15 cellular contexts compared by ENCODE assay signal in genomic region chr4:1792158-1792831, GRCh38. TPM values are rescaled to one million over a fixed set of nuclear protein-coding genes. Genes with fewer than 3 reads are reported as not detected.
A peak's percentile ranks its signal among the peaks of the same experiment; 100 is the strongest.
DNase-seq lines count a peak whose midpoint lies in the region; ATAC-seq and TF ChIP-seq lines count a peak whose summit lies in the region.
"Had no signal": no experiment of that assay in that cellular context is flagged by ENCODE, and none has a peak within 500 bp of the region (broad histone marks: within the 10 kb centered on the region; RNA-seq: fewer than 3 reads in every experiment).

No MANE protein-coding gene starts in this region.

- peaks cover 16% of the 10 kb centered on the region for H3K27me3 Mint-ChIP-seq in activated CD8-positive, alpha-beta T cell treated with anti-CD3 and anti-CD28 coated beads, Interleukin-2, amount 10 ng/mL, durations not matched to agents 7 days and 5 days (ENCODE audit: low read depth)
- H3K27me3 Mint-ChIP-seq in activated CD8-positive, alpha-beta T cell treated with anti-CD3 and anti-CD28 coated beads for 36 hours, result peaks cover 12% of the 10 kb centered on the region

- TF ChIP-seq EP300 in stomach (IDR thresholded peaks at IDR 0.05), result no peak

- no peaks in the 10 kb centered on the region for H3K36me3 Mint-ChIP-seq in activated CD8-positive, alpha-beta T cell treated with anti-CD3 and anti-CD28 coated beads, Interleukin-2, amount 10 ng/mL, durations not matched to agents 7 days and 5 days (ENCODE audit: low read depth)
- no peaks in the 10 kb centered on the region for H3K36me3 Mint-ChIP-seq in activated CD8-positive, alpha-beta T cell treated with anti-CD3 and anti-CD28 coated beads for 36 hours (ENCODE audit: low read depth)

- H3K9ac ChIP-seq in SK-N-MC (ENCODE audit: insufficient read length) (no peak overlapping the region), iPS-20b (ENCODE audit: low read depth, low read length) (no peak overlapping the region; the same call in 1 of the 2 replicates)

- H3K4me1 ChIP-seq in iPS-20b (ENCODE audit: insufficient read depth, low read length), result peaks cover 4% of the 10 kb centered on the region; the same call in 1 of the 2 replicates
- peaks cover 25 to 40% (median 30%) of the 10 kb centered on the region in 4 donors for H3K4me1 ChIP-seq in stomach

- DNase-seq in activated CD8-positive, alpha-beta T cell treated with anti-CD3 and anti-CD28 coated beads, Interleukin-2, amount 10 ng/mL, durations not matched to agents 7 days and 5 days, result no peak
- DNase-seq in activated CD8-positive, alpha-beta T cell treated with anti-CD3 and anti-CD28 coated beads for 36 hours, result no peak
- no peak for DNase-seq in SK-N-MC (ENCODE audit: low read depth, low spot score)
- DNase-seq in stomach, result no peak
- no peak for DNase-seq in NCI-H345 (lab: John Stamatoyannopoulos, UW)
- no peak for DNase-seq in stimulated activated CD4-positive, alpha-beta T cell treated with anti-CD3 and anti-CD28 coated beads, Interleukin-2, amount 100 ng/mL, for 24 hours
- no peak for DNase-seq in effector CD4-positive, alpha-beta T cell
- DNase-seq: brain microvascular endothelial cell, DMS153, HCEC 1CT, NCI-H524 treated with DMSO at 0.1 percent for 48 hours had no signal

- H3K27ac Mint-ChIP-seq in activated CD8-positive, alpha-beta T cell treated with anti-CD3 and anti-CD28 coated beads, Interleukin-2, amount 10 ng/mL, durations not matched to agents 7 days and 5 days, result no peak overlapping the region
- no peak overlapping the region for H3K27ac Mint-ChIP-seq in activated CD8-positive, alpha-beta T cell treated with anti-CD3 and anti-CD28 coated beads for 36 hours

- H3K27ac ChIP-seq in SK-N-MC (no peak overlapping the region), iPS-20b (ENCODE audit: low read length) (no peak overlapping the region), stomach (peak overlapping the region in 2 of 5 donors; percentile 20 to 35)
- H3K27ac ChIP-seq: brain microvascular endothelial cell, epithelial cell of prostate had no signal

- CTCF ChIA-PET in activated CD8-positive, alpha-beta T cell treated with anti-CD3 and anti-CD28 coated beads, Interleukin-2, amount 10 ng/mL, durations not matched to agents 7 days and 5 days (lab: Charles Lee), result interaction anchor here (1.0 kb wide), 1 partner anchor 44 kb away, joined by 3 read pairs; no protein-coding TSS in a partner anchor
- CTCF ChIA-PET in activated CD8-positive, alpha-beta T cell treated with anti-CD3 and anti-CD28 coated beads for 36 hours (lab: Charles Lee), result interaction anchor here (1.0 to 1.3 kb wide), 3 partner anchors 11 to 50 kb away, joined by 3 read pairs; no protein-coding TSS in a partner anchor

- 54 to 92% (median 58%) methylated on average over 2 to 29 of the region's 29 CpGs for WGBS in stomach, 5 donors

- no peak for TF ChIP-seq POLR2A in stomach (IDR thresholded peaks at IDR 0.05)

- peaks cover 57% of the 10 kb centered on the region for H3K27me3 ChIP-seq in iPS-20b (ENCODE audit: insufficient read depth, low read length)
- H3K27me3 ChIP-seq in stomach, result peaks cover 8 to 62% (median 36%) of the 10 kb centered on the region in 3 donors

- no peaks in the 10 kb centered on the region for H3K9me3 Mint-ChIP-seq in activated CD8-positive, alpha-beta T cell treated with anti-CD3 and anti-CD28 coated beads, Interleukin-2, amount 10 ng/mL, durations not matched to agents 7 days and 5 days (ENCODE audit: insufficient read depth)
- H3K9me3 Mint-ChIP-seq in activated CD8-positive, alpha-beta T cell treated with anti-CD3 and anti-CD28 coated beads for 36 hours, result no peaks in the 10 kb centered on the region

- peak overlapping the region; percentile 61; the same call in 1 of the 2 replicates for H3K4me3 ChIP-seq in SK-N-MC
- H3K4me3 ChIP-seq in iPS-20b (ENCODE audit: low read length), result peak overlapping the region; percentile 59; the same call in 1 of the 2 replicates
- peak overlapping the region; percentile 18 to 62 (median 32) for H3K4me3 ChIP-seq in stomach
- H3K4me3 ChIP-seq: GM12878 had no signal

- no peak for ATAC-seq in activated CD8-positive, alpha-beta T cell treated with anti-CD3 and anti-CD28 coated beads, Interleukin-2, amount 10 ng/mL, durations not matched to agents 7 days and 5 days
- no peak for ATAC-seq in activated CD8-positive, alpha-beta T cell treated with anti-CD3 and anti-CD28 coated beads for 36 hours

- intact Hi-C loops in activated CD8-positive, alpha-beta T cell treated with anti-CD3 and anti-CD28 coated beads for 36 hours (cut with micrococcal nuclease), result no loop called here
- intact Hi-C loops in stomach (cut with DNase I; ENCODE audit: low total_unique reads), result no loop called here

- POLR2A ChIA-PET in activated CD8-positive, alpha-beta T cell treated with anti-CD3 and anti-CD28 coated beads, Interleukin-2, amount 10 ng/mL, durations not matched to agents 7 days and 5 days (lab: Charles Lee), result interaction anchor here (1.1 kb wide), 1 partner anchor 15 kb away, joined by 3 read pairs; no protein-coding TSS in a partner anchor
- POLR2A ChIA-PET in activated CD8-positive, alpha-beta T cell treated with anti-CD3 and anti-CD28 coated beads for 36 hours (lab: Charles Lee), result interaction anchor here (1.1 to 1.3 kb wide), 2 partner anchors 52 to 64 kb away, joined by 3 read pairs; no protein-coding TSS in a partner anchor

- H3K9me3 ChIP-seq in SK-N-MC (ENCODE audit: low read depth, low read length) (no peaks in the 10 kb centered on the region), iPS-20b (ENCODE audit: insufficient read depth, low read depth, low read length) (no peaks in the 10 kb centered on the region), stomach (no peaks in the 10 kb centered on the region)
- H3K9me3 ChIP-seq: transverse colon had no signal

- H3K4me1 Mint-ChIP-seq in activated CD8-positive, alpha-beta T cell treated with anti-CD3 and anti-CD28 coated beads, Interleukin-2, amount 10 ng/mL, durations not matched to agents 7 days and 5 days (ENCODE audit: low read depth), result no peaks in the 10 kb centered on the region
- no peaks in the 10 kb centered on the region for H3K4me1 Mint-ChIP-seq in activated CD8-positive, alpha-beta T cell treated with anti-CD3 and anti-CD28 coated beads for 36 hours (ENCODE audit: low read depth)

- no peaks in the 10 kb centered on the region for H3K36me3 ChIP-seq in SK-N-MC (ENCODE audit: insufficient read depth, low read length)
- no peaks in the 10 kb centered on the region; the same call in 1 of the 2 replicates for H3K36me3 ChIP-seq in iPS-20b (ENCODE audit: insufficient read depth, low read depth, low read length)
- no peaks in the 10 kb centered on the region for H3K36me3 ChIP-seq in stomach
- H3K36me3 ChIP-seq: brain microvascular endothelial cell, transverse colon had no signal

- no peak for TF ChIP-seq CTCF in activated CD8-positive, alpha-beta T cell treated with anti-CD3 and anti-CD28 coated beads for 36 hours (IDR thresholded peaks at IDR 0.05)
- no peak for TF ChIP-seq CTCF in stomach (IDR thresholded peaks at IDR 0.05)

- H3K4me3 Mint-ChIP-seq in activated CD8-positive, alpha-beta T cell treated with anti-CD3 and anti-CD28 coated beads, Interleukin-2, amount 10 ng/mL, durations not matched to agents 7 days and 5 days, result peak overlapping the region; percentile 18
- H3K4me3 Mint-ChIP-seq in activated CD8-positive, alpha-beta T cell treated with anti-CD3 and anti-CD28 coated beads for 36 hours, result no peak overlapping the region

RNA-seq across cellular contexts. Expression of gene FGFR3, which starts 0.8 kb away (rescaled TPM):
- under 1 TPM; 0.34 to 0.37 TPM for total RNA-seq in activated CD8-positive, alpha-beta T cell treated with anti-CD3 and anti-CD28 coated beads, Interleukin-2, amount 10 ng/mL, durations not matched to agents 7 days and 5 days
- 1 to 10 TPM in 1 of 2 experiments, under 1 TPM in 1; 0.07 to 1.0 TPM for total RNA-seq in activated CD8-positive, alpha-beta T cell treated with anti-CD3 and anti-CD28 coated beads for 36 hours
- total RNA-seq in stomach, result 100 to 1,000 TPM in 1 of 5 donors, 10 to 100 TPM in 4; 20.0 to 530 (median 30.3) TPM
- polyA plus RNA-seq in stomach, result 10 to 100 TPM in 1 of 3 donors, 1 to 10 TPM in 2; 1.2 to 84.1 (median 2.7) TPM

Comparison
In these comparisons a context has a peak if more than half of its experiments do, and no peak if none do; other contexts are left out.
1. RNA of gene FGFR3, which starts 0.8 kb away (total RNA-seq): 20.0 to 530 TPM in stomach; 0.07 to 1.0 TPM in activated CD8-positive, alpha-beta T cell treated with anti-CD3 and anti-CD28 coated beads for 36 hours and 0.34 to 0.37 TPM in activated CD8-positive, alpha-beta T cell treated with anti-CD3 and anti-CD28 coated beads, Interleukin-2, amount 10 ng/mL, durations not matched to agents 7 days and 5 days; every median in the first group is over 10 times any median in the second.
2. Peak in every context shown above with its lines, with median percentiles within 50 percentile points of each other: H3K4me3 ChIP-seq.